In genomic region chr18:77101410-77102245, GRCh38 we compare ENCODE assay signal across 8 cellular contexts. TPM values are rescaled to one million over a fixed set of nuclear protein-coding genes. Genes with fewer than 3 reads are reported as not detected.
DNase-seq lines count a peak whose midpoint lies in the region; ATAC-seq, FAIRE-seq and TF ChIP-seq lines count a peak whose summit lies in the region.

No MANE protein-coding gene starts in this region.

- intact Hi-C loops in adrenal gland (cut with DNase I), result no loop called here

- H3K27me3 ChIP-seq in adrenal gland, result no peaks in the 10 kb centered on the region

- no peaks in the 10 kb centered on the region for H3K9me3 ChIP-seq in adrenal gland (replicated peaks in 1 of 3)

- DNase-seq in activated CD4-positive, alpha-beta T cell treated with anti-CD3 and anti-CD28 coated beads for 4 hours, result peak; percentile 44 to 53
- no peak for DNase-seq in activated CD4-positive, alpha-beta T cell treated with anti-CD3 and anti-CD28 coated beads, Interleukin-2, amount 50 U/mL, for 1 hour
- DNase-seq in RCC 7860 (ENCODE audit: low spot score), result peak; percentile 94
- DNase-seq in adrenal gland, result peak; percentile 44 to 87 (median 80)
- DNase-seq in iris pigment epithelial cell (ENCODE audit: low read depth), result peak; percentile 99
- peak; percentile 37 for DNase-seq in stimulated activated CD4-positive, alpha-beta T cell treated with anti-CD3 and anti-CD28 coated beads, Interleukin-2, amount 100 ng/mL, for 4 hours (ENCODE audit: low read depth)
- no peak for DNase-seq in NCI-H1417 treated with DMSO at 0.1 percent for 48 hours (lab: John Stamatoyannopoulos, UW)

- no peak for TF ChIP-seq POLR2A in adrenal gland (IDR thresholded peaks at IDR 0.05)

- H3K27ac ChIP-seq in adrenal gland, result peak overlapping the region; percentile 30 to 90 (median 40)

- H3K4me3 ChIP-seq in adrenal gland, result peak overlapping the region in 1 of 4 donors; percentile 21

- peak; percentile 35 for ATAC-seq in HG03045 (IDR thresholded peaks at IDR 0.05; ENCODE audit: unreplicated experiment)

- FAIRE-seq in RCC 7860 (lab: Jason Lieb, UNC), result peak; percentile 92

- 24 to 36% (median 30%) methylated on average over 14 to 16 of the region's 16 CpGs for WGBS in adrenal gland, 4 donors

- peaks cover 20 to 51% of the 10 kb centered on the region in 2 donors for H3K4me1 ChIP-seq in adrenal gland (replicated peaks in 1 of 2)

- no peak for TF ChIP-seq CTCF in adrenal gland (IDR thresholded peaks at IDR 0.05)

- no peaks in the 10 kb centered on the region for H3K36me3 ChIP-seq in adrenal gland (replicated peaks in 1 of 2)

RNA-seq across cellular contexts. Expression of gene MBP, which starts 31.0 kb away (rescaled TPM):
- total RNA-seq in adrenal gland, result 10 to 100 TPM; 11.2 to 23.7 (median 16.0) TPM
- 1 to 10 TPM; 3.5 to 7.6 (median 6.2) TPM for polyA plus RNA-seq in adrenal gland

Comparison
In these comparisons a context has a peak if more than half of its experiments do, and no peak if none do; other contexts are left out.
1. DNase-seq: peak in activated CD4-positive, alpha-beta T cell treated with anti-CD3 and anti-CD28 coated beads for 4 hours (2 of 2), RCC 7860 (single experiment), adrenal gland (7 of 7), iris pigment epithelial cell (single experiment) and stimulated activated CD4-positive, alpha-beta T cell treated with anti-CD3 and anti-CD28 coated beads, Interleukin-2, amount 100 ng/mL, for 4 hours (single experiment); none in activated CD4-positive, alpha-beta T cell treated with anti-CD3 and anti-CD28 coated beads, Interleukin-2, amount 50 U/mL, for 1 hour (single experiment) and NCI-H1417 treated with DMSO at 0.1 percent for 48 hours (single experiment).